Comparison of ENCODE assay signal across 8 cellular contexts in the genomic region with DNA sequence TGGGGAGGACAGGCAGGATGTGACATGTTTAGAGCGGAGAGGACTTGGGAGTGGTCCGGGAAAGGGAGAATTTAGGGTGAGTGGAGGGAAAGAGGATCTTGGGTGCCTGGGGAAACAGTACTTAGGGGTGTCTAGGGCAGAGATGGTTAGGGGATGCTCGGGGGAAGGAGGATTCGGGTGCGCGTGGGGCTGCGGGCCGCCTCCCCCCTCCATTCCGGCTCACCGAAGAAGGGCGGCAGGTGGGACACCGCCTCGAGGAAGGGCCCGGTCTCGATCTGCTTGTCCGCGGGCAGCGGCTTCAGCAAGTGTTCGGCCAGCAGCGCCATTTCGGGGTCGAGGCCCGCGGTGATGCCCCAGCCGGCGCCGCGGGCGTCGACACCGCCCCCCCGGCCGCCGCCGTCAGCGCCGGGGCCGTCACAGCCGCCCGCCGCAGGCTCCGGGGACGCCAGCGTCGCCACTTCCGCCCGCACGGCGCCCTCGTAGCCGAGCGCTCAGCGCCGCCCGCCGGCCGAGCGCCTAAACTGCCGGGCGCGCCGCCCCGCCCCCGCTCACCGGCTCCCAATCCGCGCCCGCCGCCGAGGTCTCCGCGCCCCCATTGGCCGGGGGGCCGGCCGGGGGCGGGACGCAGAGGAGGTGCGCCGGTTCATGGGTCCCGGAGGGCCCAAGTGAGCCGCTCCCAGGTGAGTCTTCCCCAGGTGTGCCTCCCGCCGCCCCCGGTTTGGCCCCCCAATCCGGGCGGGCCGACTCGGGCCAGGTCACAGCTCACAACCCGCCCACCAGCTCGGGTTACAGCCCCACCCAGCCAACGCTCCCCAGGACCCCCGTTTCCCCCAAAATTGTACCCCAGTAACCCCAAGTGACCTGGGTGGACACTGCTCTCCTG. TPM values are rescaled to one million over a fixed set of nuclear protein-coding genes. Genes with fewer than 3 reads are reported as not detected.
A peak's percentile ranks its signal among the peaks of the same experiment; 100 is the strongest.
DNase-seq lines count a peak whose midpoint lies in the region; ATAC-seq, FAIRE-seq and TF ChIP-seq lines count a peak whose summit lies in the region.

Gene GLTP (minus strand): TSS at position 493 of the 883 bp plus-strand sequence. CDS start 167 bp downstream, at position 326.

- H3K4me1 ChIP-seq in endothelial cell of umbilical vein (ENCODE audit: control insufficient read depth, extremely low read depth, insufficient read depth, low read length): peaks cover 17% of the 10 kb centered on the region

- dilution Hi-C loops in endothelial cell of umbilical vein (cut with MboI; ENCODE audit: extremely low pct_ligation_motif_present, low sequenced_read_pairs): no loop called here

- H3K9ac ChIP-seq in endothelial cell of umbilical vein (replicated peaks; ENCODE audit: extremely low read depth, insufficient read depth, low read length): peak within 1 kb of the TSS; percentile 69

- H3K4me2 ChIP-seq in endothelial cell of umbilical vein (ENCODE audit: insufficient read depth, low read length): peak within 1 kb of the TSS; percentile 75

- no peaks in the 10 kb centered on the region for H3K9me3 ChIP-seq in endothelial cell of umbilical vein (replicated peaks; ENCODE audit: control insufficient read depth, insufficient read depth, low read length)

- no peaks in the 10 kb centered on the region for H3K36me3 ChIP-seq in endothelial cell of umbilical vein (ENCODE audit: control insufficient read depth in 2 of 2, extremely low read depth in 1 of 2, insufficient read depth in 2 of 2, low read length in 2 of 2)

- H3K27ac ChIP-seq in endothelial cell of umbilical vein (ENCODE audit: insufficient read depth, low read depth, low read length): peak within 1 kb of the TSS; percentile 40

- peak within 1 kb of the TSS; percentile 50 to 79 (median 76) for H3K4me3 ChIP-seq in endothelial cell of umbilical vein (replicated peaks in 1 of 3; ENCODE audit: insufficient read depth in 1 of 3, low read depth in 1 of 3, low read length in 3 of 3)

- no peaks in the 10 kb centered on the region for H3K9me1 ChIP-seq in endothelial cell of umbilical vein (replicated peaks; ENCODE audit: control insufficient read depth, extremely low read depth, insufficient read depth, low read length)

- ATAC-seq in GM19467 (IDR thresholded peaks at IDR 0.05; ENCODE audit: unreplicated experiment): peak; percentile 95

- FAIRE-seq in endothelial cell of umbilical vein (lab: Jason Lieb, UNC): peak; percentile 64

- peak; percentile 77 for TF ChIP-seq POLR2A in endothelial cell of umbilical vein (IDR thresholded peaks at IDR 0.05; ENCODE audit: low read depth, low read length)

- H3K79me2 ChIP-seq in endothelial cell of umbilical vein (ENCODE audit: control insufficient read depth, insufficient read depth, low read length): peaks cover 23% of the 10 kb centered on the region

- H2AFZ ChIP-seq in endothelial cell of umbilical vein (ENCODE audit: low read depth, low read length): peak within 1 kb of the TSS; percentile 95

- no peaks in the 10 kb centered on the region for H3K27me3 ChIP-seq in endothelial cell of umbilical vein (ENCODE audit: control insufficient read depth in 2 of 2, insufficient read depth in 2 of 2, low read length in 2 of 2)

- intact Hi-C loops in endothelial cell of umbilical vein (cut with micrococcal nuclease): loop anchor here (1.0 to 2.0 kb wide), 5 partner anchors 8 to 361 kb away; partner anchors contain the start of gene TCHP

- no peaks in the 10 kb centered on the region for H4K20me1 ChIP-seq in endothelial cell of umbilical vein (replicated peaks; ENCODE audit: control insufficient read depth, extremely low read depth, insufficient read depth, low read length)

- TF ChIP-seq CTCF in endothelial cell of umbilical vein (IDR thresholded peaks at IDR 0.05; ENCODE audit: extremely low read depth in 1 of 2, insufficient read depth in 1 of 2, low read depth in 1 of 2, low read length in 2 of 2): peak; percentile 38 to 68

- POLR2A ChIA-PET in endothelial cell of umbilical vein (lab: Charles Lee): no interaction called here

- no TSS peak for BruUV-seq in endothelial cell of umbilical vein (replicated peaks; lab: Mats Ljungman, UMichigan)

- DNase-seq in CMK (ENCODE audit: low read depth): peak; percentile 41
- DNase-seq in HT-29 (ENCODE audit: low spot score): peak; percentile 89
- DNase-seq in NOMO-1 treated with dmso at 0.1 percent for 144 hours (lab: John Stamatoyannopoulos, UW; ENCODE audit: unreplicated experiment): peak; percentile 74
- DNase-seq in activated CD8-positive, alpha-beta memory T cell treated with anti-CD3 and anti-CD28 coated beads, Interleukin-2, amount 50 U/mL, for 4 hours: peak; percentile 90
- peak; percentile 80 for DNase-seq in endothelial cell of umbilical vein (ENCODE audit: low read depth, low spot score)
- peak; percentile 88 for DNase-seq in middle frontal gyrus (ENCODE audit: extremely low spot score, low spot score)
- peak; percentile 79 to 88 for DNase-seq in stimulated activated CD8-positive, alpha-beta memory T cell treated with anti-CD3 and anti-CD28 coated beads, Interleukin-2, amount 100 ng/mL, for 48 hours (ENCODE audit: low read depth in 2 of 2)

- CTCF ChIA-PET in endothelial cell of umbilical vein (lab: Charles Lee): interaction anchor here (3.8 kb wide), 1 partner anchor 27 kb away, joined by 27 read pairs; no protein-coding TSS in a partner anchor

TF ChIP-seq in endothelial cell of umbilical vein, 7 proteins besides CTCF, POLR2A, EP300 and RAD21:
- TF ChIP-seq POLR2AphosphoS5 (IDR thresholded peaks at IDR 0.05; ENCODE audit: insufficient read depth, low read depth, low read length) (peak; percentile 78), FOS (IDR thresholded peaks at IDR 0.05; ENCODE audit: borderline replicate concordance, insufficient read depth, low read length) (no peak)
- TF ChIP-seq, protein P1, sequence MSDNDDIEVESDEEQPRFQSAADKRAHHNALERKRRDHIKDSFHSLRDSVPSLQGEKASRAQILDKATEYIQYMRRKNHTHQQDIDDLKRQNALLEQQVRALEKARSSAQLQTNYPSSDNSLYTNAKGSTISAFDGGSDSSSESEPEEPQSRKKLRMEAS (IDR thresholded peaks at IDR 0.05; ENCODE audit: insufficient read depth, insufficient read length): no peak

RNA-seq across cellular contexts. Expression of gene GLTP, which starts in this region (rescaled TPM):
- 23.7 and 25.7 TPM in 2 replicates for total RNA-seq in HT-29 (2014; rRNA removed; shearing (Covaris generic))
- total RNA-seq in endothelial cell of umbilical vein: 46.6 and 48.0 TPM in 2 replicates
- 20.1 and 21.5 TPM in 2 replicates for polyA plus RNA-seq in endothelial cell of umbilical vein
- 50.6 and 51.7 TPM in 2 replicates for polyA plus RNA-seq in endothelial cell of umbilical vein (2011; cell fraction: cytosol; rRNA removed)
- polyA plus RNA-seq in endothelial cell of umbilical vein (2011; cell fraction: nucleus; rRNA removed): 10.4 and 16.5 TPM in 2 replicates
- polyA plus RNA-seq in endothelial cell of umbilical vein (2012): 45.2 and 53.0 TPM in 2 replicates
- polyA minus RNA-seq in endothelial cell of umbilical vein: 32.0 and 36.3 TPM in 2 replicates
- 22.4 TPM for polyA minus RNA-seq in endothelial cell of umbilical vein (2011; cell fraction: cytosol; rRNA and poly(A)+ RNA removed)
- polyA minus RNA-seq in endothelial cell of umbilical vein (2011; cell fraction: nucleus; rRNA and poly(A)+ RNA removed): 6.1 and 6.6 TPM in 2 replicates

Comparison
In these comparisons a context has a peak if more than half of its experiments do, and no peak if none do; other contexts are left out.
1. Peak in every context shown above with its lines: DNase-seq, ATAC-seq, H3K4me3 ChIP-seq and H3K27ac ChIP-seq.